ENCODE assay signal across 29 cellular contexts in the genomic region with DNA sequence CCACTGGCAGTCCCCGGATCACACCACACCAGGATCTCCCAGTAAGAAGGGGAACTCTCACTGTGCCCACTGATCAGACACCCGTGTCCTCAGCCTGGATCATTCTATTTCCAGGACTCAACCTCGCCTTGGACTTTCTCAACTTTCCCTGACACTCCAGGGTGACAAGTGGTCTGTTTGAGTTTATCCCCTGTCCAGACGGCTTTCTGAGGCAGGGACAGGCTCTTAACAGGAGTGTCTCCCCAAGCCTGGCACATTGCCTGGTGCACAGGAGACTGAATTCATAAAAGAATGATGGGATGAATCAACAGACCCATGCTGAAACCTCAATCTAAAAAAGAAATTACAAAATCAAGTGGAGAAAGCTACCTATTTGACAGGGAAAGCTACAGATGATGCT.
"Had no signal": no experiment of that assay in that cellular context is flagged by ENCODE, and none has a peak within 500 bp of the region (broad histone marks: within the 10 kb centered on the region; RNA-seq: fewer than 3 reads in every experiment).

No MANE protein-coding gene starts in this region.

- H3K4me1 ChIP-seq: ascending aorta had no signal

- H3K36me3 Mint-ChIP-seq: activated CD4-positive, alpha-beta memory T cell treated with anti-CD3 and anti-CD28 coated beads for 36 hours; activated CD8-positive, alpha-beta memory T cell treated with anti-CD3 and anti-CD28 coated beads, Interleukin-2, amount 10 ng/mL, durations not matched to agents 7 days and 5 days; activated naive CD4-positive, alpha-beta T cell treated with anti-CD3 and anti-CD28 coated beads, Interleukin-2, amount 10 ng/mL, durations not matched to agents 7 days and 5 days; activated naive CD4-positive, alpha-beta T cell treated with anti-CD3 and anti-CD28 coated beads, Interleukin-2, amount 50 U/mL, for 72 hours; activated naive CD8-positive, alpha-beta T cell treated with anti-CD3 and anti-CD28 coated beads, Interleukin-2, amount 10 ng/mL, durations not matched to agents 7 days and 5 days had no signal

- H3K9me3 ChIP-seq: ascending aorta had no signal

- ATAC-seq: activated CD4-positive, CD25-positive, alpha-beta regulatory T cell treated with anti-CD3 and anti-CD28 coated beads, Interleukin-2, amount 50 U/mL, for 24 hours; activated CD8-positive, alpha-beta memory T cell treated with anti-CD3 and anti-CD28 coated beads, Interleukin-2, amount 10 ng/mL, durations not matched to agents 7 days and 5 days; activated CD8-positive, alpha-beta T cell treated with anti-CD3 and anti-CD28 coated beads, Interleukin-2, amount 10 ng/mL, durations not matched to agents 7 days and 5 days; activated naive CD4-positive, alpha-beta T cell treated with anti-CD3 and anti-CD28 coated beads, Interleukin-2, amount 50 U/mL, for 72 hours; esophagus mucosa; T-helper 17 cell had no signal

- H3K4me1 Mint-ChIP-seq: activated B cell treated with CpG ODN at 0.5 μM for 24 hours; activated CD4-positive, alpha-beta T cell treated with anti-CD3 and anti-CD28 coated beads, Interleukin-2, amount 10 ng/mL, durations not matched to agents 24 days and 14 days; activated CD8-positive, alpha-beta memory T cell treated with anti-CD3 and anti-CD28 coated beads, Interleukin-2, amount 10 ng/mL, durations not matched to agents 7 days and 5 days; activated naive CD4-positive, alpha-beta T cell treated with anti-CD3 and anti-CD28 coated beads, Interleukin-2, amount 10 ng/mL, durations not matched to agents 7 days and 5 days; activated naive CD8-positive, alpha-beta T cell treated with anti-CD3 and anti-CD28 coated beads, Interleukin-2, amount 10 ng/mL, durations not matched to agents 7 days and 5 days; central memory CD8-positive, alpha-beta T cell; T-helper 17 cell had no signal

- H3K27ac ChIP-seq: ascending aorta, brain microvascular endothelial cell, coronary artery, WERI-Rb-1 had no signal

- H3K27me3 ChIP-seq: ascending aorta, brain microvascular endothelial cell had no signal

- H3K27ac Mint-ChIP-seq: activated B cell treated with CpG ODN at 0.5 μM for 24 hours; activated CD4-positive, alpha-beta memory T cell treated with anti-CD3 and anti-CD28 coated beads for 36 hours; activated CD4-positive, alpha-beta T cell treated with anti-CD3 and anti-CD28 coated beads, Interleukin-2, amount 10 ng/mL, durations not matched to agents 24 days and 14 days; activated CD8-positive, alpha-beta memory T cell treated with anti-CD3 and anti-CD28 coated beads, Interleukin-2, amount 10 ng/mL, durations not matched to agents 7 days and 5 days; activated CD8-positive, alpha-beta T cell treated with anti-CD3 and anti-CD28 coated beads, Interleukin-2, amount 10 ng/mL, durations not matched to agents 7 days and 5 days; activated naive CD4-positive, alpha-beta T cell treated with anti-CD3 and anti-CD28 coated beads, Interleukin-2, amount 10 ng/mL, durations not matched to agents 7 days and 5 days; activated naive CD4-positive, alpha-beta T cell treated with anti-CD3 and anti-CD28 coated beads, Interleukin-2, amount 50 U/mL, for 72 hours; activated naive CD8-positive, alpha-beta T cell treated with anti-CD3 and anti-CD28 coated beads, Interleukin-2, amount 10 ng/mL, durations not matched to agents 7 days and 5 days; activated T-helper 1 cell treated with anti-CD3 and anti-CD28 coated beads, Interleukin-12 subunit alpha, Interleukin-12 subunit beta, Interleukin-2, Interleukin-4 antibody, amounts not matched to agents 30 ng/mL and 10 ng/mL and 1 ng/mL, durations not matched to agents 14 hours and 24 hours and 36 hours; activated T-helper 2 cell treated with anti-CD3 and anti-CD28 coated beads, Interferon-gamma antibody, Interleukin-2, Interleukin-4, amounts not matched to agents 10 μg/mL and 5 μg/mL and 100 μg/mL, durations not matched to agents 14 hours and 24 hours and 36 hours; dendritic cell treated with granulocyte-macrophage colony-stimulating factor and Interleukin-4, amounts not matched to agents 40 ng/mL and 50 ng/mL, for 4 days; T-helper 17 cell; T-helper 2 cell treated with Interferon-gamma antibody and Interleukin-4, amounts not matched to agents 5 μg/mL and 100 μg/mL, for 36 hours had no signal

- H3K4me3 ChIP-seq: ascending aorta, coronary artery had no signal

- H3K36me3 ChIP-seq: ascending aorta, brain microvascular endothelial cell, WERI-Rb-1 had no signal

- DNase-seq: activated B cell treated with CpG ODN at 0.5 μM for 24 hours; activated CD4-positive, alpha-beta memory T cell treated with anti-CD3 and anti-CD28 coated beads for 36 hours; activated CD4-positive, alpha-beta T cell treated with anti-CD3 and anti-CD28 coated beads, Interleukin-2, amount 10 ng/mL, durations not matched to agents 24 days and 14 days; activated CD8-positive, alpha-beta memory T cell treated with anti-CD3 and anti-CD28 coated beads, Interleukin-2, amount 10 ng/mL, durations not matched to agents 7 days and 5 days; activated CD8-positive, alpha-beta memory T cell treated with anti-CD3 and anti-CD28 coated beads, Interleukin-2, amount 50 U/mL, for 4 hours; activated CD8-positive, alpha-beta T cell treated with anti-CD3 and anti-CD28 coated beads, Interleukin-2, amount 10 ng/mL, durations not matched to agents 7 days and 5 days; activated effector memory CD4-positive, alpha-beta T cell treated with anti-CD3 and anti-CD28 coated beads, Interleukin-2, amount 50 U/mL, for 16 hours; activated naive CD4-positive, alpha-beta T cell treated with anti-CD3 and anti-CD28 coated beads, Interleukin-2, amount 10 ng/mL, durations not matched to agents 7 days and 5 days; activated naive CD8-positive, alpha-beta T cell treated with anti-CD3 and anti-CD28 coated beads, Interleukin-2, amount 10 ng/mL, durations not matched to agents 7 days and 5 days; activated T-cell treated with anti-CD3 and anti-CD28 coated beads, Interleukin-2, amount 50 U/mL, for 1 hour; activated T-cell treated with anti-CD3 and anti-CD28 coated beads, Interleukin-2, amount 50 U/mL, for 48 hours; brain microvascular endothelial cell; effector CD4-positive, alpha-beta T cell; foreskin fibroblast; head of caudate nucleus; T-helper 1 cell; T-helper 17 cell; T1000; WERI-Rb-1 had no signal

- H3K4me3 Mint-ChIP-seq: activated B cell treated with CpG ODN at 0.5 μM for 24 hours; activated CD4-positive, alpha-beta memory T cell treated with anti-CD3 and anti-CD28 coated beads for 36 hours; activated CD4-positive, alpha-beta T cell treated with anti-CD3 and anti-CD28 coated beads, Interleukin-2, amount 10 ng/mL, durations not matched to agents 24 days and 14 days; activated CD8-positive, alpha-beta memory T cell treated with anti-CD3 and anti-CD28 coated beads, Interleukin-2, amount 10 ng/mL, durations not matched to agents 7 days and 5 days; activated CD8-positive, alpha-beta T cell treated with anti-CD3 and anti-CD28 coated beads, Interleukin-2, amount 10 ng/mL, durations not matched to agents 7 days and 5 days; activated naive CD4-positive, alpha-beta T cell treated with anti-CD3 and anti-CD28 coated beads, Interleukin-2, amount 10 ng/mL, durations not matched to agents 7 days and 5 days; activated naive CD8-positive, alpha-beta T cell treated with anti-CD3 and anti-CD28 coated beads, Interleukin-2, amount 10 ng/mL, durations not matched to agents 7 days and 5 days; activated T-helper 1 cell treated with anti-CD3 and anti-CD28 coated beads, Interleukin-12 subunit alpha, Interleukin-12 subunit beta, Interleukin-2, Interleukin-4 antibody, amounts not matched to agents 30 ng/mL and 10 ng/mL and 1 ng/mL, durations not matched to agents 14 hours and 24 hours and 36 hours; central memory CD8-positive, alpha-beta T cell; dendritic cell treated with granulocyte-macrophage colony-stimulating factor and Interleukin-4, amounts not matched to agents 40 ng/mL and 50 ng/mL, for 4 days; T-helper 17 cell; T-helper 2 cell treated with Interferon-gamma antibody and Interleukin-4, amounts not matched to agents 5 μg/mL and 100 μg/mL, for 36 hours had no signal

- H3K9me3 Mint-ChIP-seq: activated B cell treated with CpG ODN at 0.5 μM for 24 hours; activated CD4-positive, alpha-beta memory T cell treated with anti-CD3 and anti-CD28 coated beads for 36 hours; activated CD4-positive, alpha-beta T cell treated with anti-CD3 and anti-CD28 coated beads, Interleukin-2, amount 10 ng/mL, durations not matched to agents 24 days and 14 days; activated naive CD4-positive, alpha-beta T cell treated with anti-CD3 and anti-CD28 coated beads, Interleukin-2, amount 10 ng/mL, durations not matched to agents 7 days and 5 days; activated naive CD4-positive, alpha-beta T cell treated with anti-CD3 and anti-CD28 coated beads, Interleukin-2, amount 50 U/mL, for 72 hours; activated naive CD8-positive, alpha-beta T cell treated with anti-CD3 and anti-CD28 coated beads, Interleukin-2, amount 10 ng/mL, durations not matched to agents 7 days and 5 days; activated T-helper 1 cell treated with anti-CD3 and anti-CD28 coated beads, Interleukin-12 subunit alpha, Interleukin-12 subunit beta, Interleukin-2, Interleukin-4 antibody, amounts not matched to agents 30 ng/mL and 10 ng/mL and 1 ng/mL, durations not matched to agents 14 hours and 24 hours and 36 hours; activated T-helper 2 cell treated with anti-CD3 and anti-CD28 coated beads, Interferon-gamma antibody, Interleukin-2, Interleukin-4, amounts not matched to agents 10 μg/mL and 5 μg/mL and 100 μg/mL, durations not matched to agents 14 hours and 24 hours and 36 hours; T-helper 2 cell treated with Interferon-gamma antibody and Interleukin-4, amounts not matched to agents 5 μg/mL and 100 μg/mL, for 36 hours had no signal

- H3K27me3 Mint-ChIP-seq: activated B cell treated with CpG ODN at 0.5 μM for 24 hours; activated CD4-positive, alpha-beta memory T cell treated with anti-CD3 and anti-CD28 coated beads for 36 hours; activated CD4-positive, alpha-beta T cell treated with anti-CD3 and anti-CD28 coated beads, Interleukin-2, amount 10 ng/mL, durations not matched to agents 24 days and 14 days; activated CD8-positive, alpha-beta memory T cell treated with anti-CD3 and anti-CD28 coated beads, Interleukin-2, amount 10 ng/mL, durations not matched to agents 7 days and 5 days; activated naive CD4-positive, alpha-beta T cell treated with anti-CD3 and anti-CD28 coated beads, Interleukin-2, amount 10 ng/mL, durations not matched to agents 7 days and 5 days; central memory CD8-positive, alpha-beta T cell; dendritic cell treated with granulocyte-macrophage colony-stimulating factor and Interleukin-4, amounts not matched to agents 40 ng/mL and 50 ng/mL, for 4 days; T-helper 17 cell had no signal
